9 cellular contexts compared by ENCODE assay signal in genomic region chr10:25933653-25934608, GRCh38. TPM values are rescaled to one million over a fixed set of nuclear protein-coding genes. Genes with fewer than 3 reads are reported as not detected.
DNase-seq lines count a peak whose midpoint lies in the region; ATAC-seq and TF ChIP-seq lines count a peak whose summit lies in the region.
"Had no signal": no experiment of that assay in that cellular context is flagged by ENCODE, and none has a peak within 500 bp of the region (broad histone marks: within the 10 kb centered on the region; RNA-seq: fewer than 3 reads in every experiment).

A gene with protein sequence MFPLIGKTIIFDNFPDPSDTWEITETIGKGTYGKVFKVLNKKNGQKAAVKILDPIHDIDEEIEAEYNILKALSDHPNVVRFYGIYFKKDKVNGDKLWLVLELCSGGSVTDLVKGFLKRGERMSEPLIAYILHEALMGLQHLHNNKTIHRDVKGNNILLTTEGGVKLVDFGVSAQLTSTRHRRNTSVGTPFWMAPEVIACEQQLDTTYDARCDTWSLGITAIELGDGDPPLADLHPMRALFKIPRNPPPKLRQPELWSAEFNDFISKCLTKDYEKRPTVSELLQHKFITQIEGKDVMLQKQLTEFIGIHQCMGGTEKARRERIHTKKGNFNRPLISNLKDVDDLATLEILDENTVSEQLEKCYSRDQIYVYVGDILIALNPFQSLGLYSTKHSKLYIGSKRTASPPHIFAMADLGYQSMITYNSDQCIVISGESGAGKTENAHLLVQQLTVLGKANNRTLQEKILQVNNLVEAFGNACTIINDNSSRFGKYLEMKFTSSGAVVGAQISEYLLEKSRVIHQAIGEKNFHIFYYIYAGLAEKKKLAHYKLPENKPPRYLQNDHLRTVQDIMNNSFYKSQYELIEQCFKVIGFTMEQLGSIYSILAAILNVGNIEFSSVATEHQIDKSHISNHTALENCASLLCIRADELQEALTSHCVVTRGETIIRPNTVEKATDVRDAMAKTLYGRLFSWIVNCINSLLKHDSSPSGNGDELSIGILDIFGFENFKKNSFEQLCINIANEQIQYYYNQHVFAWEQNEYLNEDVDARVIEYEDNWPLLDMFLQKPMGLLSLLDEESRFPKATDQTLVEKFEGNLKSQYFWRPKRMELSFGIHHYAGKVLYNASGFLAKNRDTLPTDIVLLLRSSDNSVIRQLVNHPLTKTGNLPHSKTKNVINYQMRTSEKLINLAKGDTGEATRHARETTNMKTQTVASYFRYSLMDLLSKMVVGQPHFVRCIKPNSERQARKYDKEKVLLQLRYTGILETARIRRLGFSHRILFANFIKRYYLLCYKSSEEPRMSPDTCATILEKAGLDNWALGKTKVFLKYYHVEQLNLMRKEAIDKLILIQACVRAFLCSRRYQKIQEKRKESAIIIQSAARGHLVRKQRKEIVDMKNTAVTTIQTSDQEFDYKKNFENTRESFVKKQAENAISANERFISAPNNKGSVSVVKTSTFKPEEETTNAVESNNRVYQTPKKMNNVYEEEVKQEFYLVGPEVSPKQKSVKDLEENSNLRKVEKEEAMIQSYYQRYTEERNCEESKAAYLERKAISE (N-terminal part only) (plus strand): TSS chr10:25934229. CDS start chr10:25952111, 17,882 bp downstream.

- H3K36me3 ChIP-seq in CD4-positive, alpha-beta memory T cell (ENCODE audit: insufficient read depth, low read length) = no peaks in the 10 kb centered on the region
- H3K36me3 ChIP-seq in ectodermal cell (ENCODE audit: control insufficient read depth, insufficient read depth, low read length) = no peaks in the 10 kb centered on the region

- WGBS in ectodermal cell, 2 experiments = 4% methylated on average over 73 of the region's 73 CpGs

- H3K4me3 Mint-ChIP-seq in CD4-positive, alpha-beta memory T cell = peak within 1 kb of the TSS; percentile 43 to 79 (median 60)
- peak within 1 kb of the TSS in 3 of 4 donors; percentile 47 to 82 (median 64) for H3K4me3 Mint-ChIP-seq in IgD-negative memory B cell
- peak within 1 kb of the TSS; percentile 95 for H3K4me3 Mint-ChIP-seq in nephron progenitor cell

- no peak for TF ChIP-seq CTCF in nephron progenitor cell (IDR thresholded peaks at IDR 0.05)

- no peaks in the 10 kb centered on the region for H3K4me1 ChIP-seq in CD4-positive, alpha-beta memory T cell (ENCODE audit: insufficient read depth, low read length)
- no peaks in the 10 kb centered on the region for H3K4me1 ChIP-seq in ectodermal cell (ENCODE audit: control insufficient read depth, insufficient read depth, low read length)

- CTCF ChIA-PET in CD4-positive, alpha-beta memory T cell (lab: Charles Lee; ENCODE audit: partially characterized antibody) = no interaction called here

- no peaks in the 10 kb centered on the region for H3K36me3 Mint-ChIP-seq in CD4-positive, alpha-beta memory T cell
- H3K36me3 Mint-ChIP-seq in IgD-negative memory B cell (no peaks in the 10 kb centered on the region), nephron progenitor cell (ENCODE audit: low read depth) (no peaks in the 10 kb centered on the region)

- POLR2A ChIA-PET in CD4-positive, alpha-beta memory T cell (lab: Charles Lee; ENCODE audit: partially characterized antibody) = no interaction called here

- no peaks in the 10 kb centered on the region for H3K9me3 ChIP-seq in CD4-positive, alpha-beta memory T cell (ENCODE audit: control insufficient read depth in 1 of 2, low read length in 2 of 2)
- H3K9me3 ChIP-seq in ectodermal cell (ENCODE audit: control insufficient read depth, low read length) = no peaks in the 10 kb centered on the region

- H3K27ac ChIP-seq in CD4-positive, alpha-beta memory T cell (ENCODE audit: low read depth, low read length) = no peak within 1 kb of the TSS
- no peak within 1 kb of the TSS for H3K27ac ChIP-seq in ectodermal cell (ENCODE audit: insufficient read depth, low read depth, low read length, poor library complexity, severe bottlenecking)

- no peaks in the 10 kb centered on the region for H3K27me3 ChIP-seq in CD4-positive, alpha-beta memory T cell (ENCODE audit: insufficient read depth, low read length)
- H3K27me3 ChIP-seq in ectodermal cell (ENCODE audit: control insufficient read depth, insufficient read depth, low read length, poor library complexity, severe bottlenecking) = peaks cover 28% of the 10 kb centered on the region

- no peak for DNase-seq in CD4-positive, alpha-beta memory T cell
- DNase-seq in nephron progenitor cell (peak; percentile 62), NCI-H510A (lab: John Stamatoyannopoulos, UW) (no peak), mucosa of gallbladder (ENCODE audit: low spot score) (no peak)
- DNase-seq: foreskin melanocyte had no signal

- intact Hi-C loops in CD4-positive, alpha-beta memory T cell (cut with micrococcal nuclease) = no loop called here

- no peak within 1 kb of the TSS for H3K27ac Mint-ChIP-seq in CD4-positive, alpha-beta memory T cell
- no peak within 1 kb of the TSS for H3K27ac Mint-ChIP-seq in IgD-negative memory B cell
- H3K27ac Mint-ChIP-seq in nephron progenitor cell = no peak within 1 kb of the TSS

- no peaks in the 10 kb centered on the region for H3K9me3 Mint-ChIP-seq in CD4-positive, alpha-beta memory T cell
- H3K9me3 Mint-ChIP-seq in IgD-negative memory B cell (peaks cover 0 to 3% (median 0%) of the 10 kb centered on the region in 3 donors), nephron progenitor cell (no peaks in the 10 kb centered on the region)

- H3K4me1 Mint-ChIP-seq in CD4-positive, alpha-beta memory T cell = peaks cover 0 to 5% (median 2%) of the 10 kb centered on the region in 4 donors
- peaks cover 0 to 3% (median 0%) of the 10 kb centered on the region in 3 donors for H3K4me1 Mint-ChIP-seq in IgD-negative memory B cell
- peaks cover 9% of the 10 kb centered on the region for H3K4me1 Mint-ChIP-seq in nephron progenitor cell

- no peak within 1 kb of the TSS for H3K4me3 ChIP-seq in CD4-positive, alpha-beta memory T cell (ENCODE audit: low read length in 2 of 2)
- H3K4me3 ChIP-seq in ectodermal cell (ENCODE audit: insufficient read depth, low read depth, low read length) = peak within 1 kb of the TSS; percentile 33

- peaks cover 20 to 24% of the 10 kb centered on the region in 2 donors for H3K27me3 Mint-ChIP-seq in CD4-positive, alpha-beta memory T cell
- H3K27me3 Mint-ChIP-seq in IgD-negative memory B cell (peaks cover 19% of the 10 kb centered on the region), nephron progenitor cell (ENCODE audit: low read depth, poor library complexity) (peaks cover 47% of the 10 kb centered on the region)

- no peak for ATAC-seq in GM21447 (IDR thresholded peaks at IDR 0.05; ENCODE audit: unreplicated experiment)
- no peak for ATAC-seq in HG03571 (IDR thresholded peaks at IDR 0.05; ENCODE audit: unreplicated experiment)

RNA-seq across cellular contexts. Expression of the gene that starts here (rescaled TPM):
- total RNA-seq in CD4-positive, alpha-beta memory T cell = not detected
- not detected for polyA plus RNA-seq in CD4-positive, alpha-beta memory T cell
- polyA plus RNA-seq in IgD-negative memory B cell = 0.15 TPM
- 0.81 TPM for polyA plus RNA-seq in ectodermal cell (2013, experiment 1 of 4)
- 0.82 TPM for polyA plus RNA-seq in ectodermal cell (2013, experiment 2 of 4)
- 0.32 TPM for polyA plus RNA-seq in ectodermal cell (2013, experiment 3 of 4)
- 0.69 TPM for polyA plus RNA-seq in ectodermal cell (2013, experiment 4 of 4)
- total RNA-seq in mucosa of gallbladder = 0.06 TPM
